In the genomic region with DNA sequence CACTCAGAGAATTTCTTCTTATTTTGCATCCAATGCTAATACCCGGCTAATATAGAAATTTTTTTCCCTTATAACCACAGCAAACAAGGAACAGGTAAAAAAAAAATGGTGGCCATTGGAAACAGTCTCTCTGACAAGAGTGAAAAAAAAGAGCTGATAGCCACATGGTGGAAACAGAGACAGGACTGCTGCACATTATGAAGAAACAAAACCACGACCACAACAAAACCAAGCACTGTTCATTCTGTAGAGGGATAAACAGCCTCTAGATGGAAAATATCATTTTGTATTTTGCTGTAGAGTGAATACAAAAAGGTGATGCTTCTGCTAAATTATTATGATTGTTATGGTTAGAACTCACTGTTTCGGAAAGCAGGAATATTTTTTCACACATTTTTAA, we compare ENCODE assay signal across 27 cellular contexts.
"Had no signal": no experiment of that assay in that cellular context is flagged by ENCODE, and none has a peak within 500 bp of the region (broad histone marks: within the 10 kb centered on the region; RNA-seq: fewer than 3 reads in every experiment).

No MANE protein-coding gene starts in this region.

- H3K9me3 ChIP-seq: MG63, SJCRH30, SK-N-SH had no signal

- H3K27me3 ChIP-seq: adrenal gland, MG63, SJCRH30 had no signal

- DNase-seq: activated CD4-positive, alpha-beta T cell treated with anti-CD3 and anti-CD28 coated beads, Interleukin-2, amount 10 ng/mL, durations not matched to agents 24 days and 14 days; activated CD4-positive, alpha-beta T cell treated with anti-CD3 and anti-CD28 coated beads, Interleukin-2, amount 50 U/mL, for 4 hours; activated CD8-positive, alpha-beta T cell treated with anti-CD3 and anti-CD28 coated beads for 36 hours; activated gamma-delta T cell treated with Interleukin-2 at 50 U/mL for 16 hours; activated naive CD4-positive, alpha-beta T cell treated with anti-CD3 and anti-CD28 coated beads for 36 hours; activated T-cell treated with anti-CD3 and anti-CD28 coated beads, Interleukin-2, amount 50 U/mL, for 1 hour; adrenal gland; anterior cingulate cortex; caudate nucleus; cerebellar nuclear complex; Kasumi-1; KG1; MG63; NCI-H1048; NCI-H1105 treated with DMSO at 0.1 percent for 48 hours; NCI-H1436 treated with DMSO at 0.1 percent for 48 hours; NCI-H1694 treated with DMSO at 0.1 percent for 48 hours; NCI-H2029 treated with DMSO at 0.1 percent for 48 hours; NCI-H226; NCI-H446 treated with DMSO at 0.1 percent for 48 hours; NCI-H524; NCI-H69; NCI-H82; SHP77; SK-N-SH; T-helper 9 cell had no signal

- H3K27ac ChIP-seq: adrenal gland, SJCRH30 had no signal

- H3K4me1 ChIP-seq: adrenal gland, SJCRH30 had no signal

- H3K36me3 ChIP-seq: adrenal gland, MG63, SJCRH30 had no signal

- H3K4me3 ChIP-seq: adrenal gland, MG63, SJCRH30 had no signal
